ENCODE assay signal across 22 cellular contexts in genomic region chr9:88312070-88312469, GRCh38.
DNase-seq lines count a peak whose midpoint lies in the region; ATAC-seq and TF ChIP-seq lines count a peak whose summit lies in the region.
"Had no signal": no experiment of that assay in that cellular context is flagged by ENCODE, and none has a peak within 500 bp of the region (broad histone marks: within the 10 kb centered on the region; RNA-seq: fewer than 3 reads in every experiment).

No MANE protein-coding gene starts in this region.

- CTCF ChIA-PET in CD4-positive, alpha-beta T cell (lab: Charles Lee) = no interaction called here
- CTCF ChIA-PET in activated CD4-positive, alpha-beta memory T cell treated with anti-CD3 and anti-CD28 coated beads, Interleukin-2, amount 10 ng/mL, durations not matched to agents 7 days and 5 days (lab: Charles Lee) = interaction anchor here (0.8 to 1.8 kb wide), 2 partner anchors 8 to 46 kb away, joined by 4 read pairs; no protein-coding TSS in a partner anchor

- no peak overlapping the region for H3K4me3 Mint-ChIP-seq in CD4-positive, alpha-beta T cell
- H3K4me3 Mint-ChIP-seq in activated CD4-positive, alpha-beta memory T cell treated with anti-CD3 and anti-CD28 coated beads, Interleukin-2, amount 10 ng/mL, durations not matched to agents 7 days and 5 days = no peak overlapping the region

- peaks cover 27% of the 10 kb centered on the region for H3K4me1 Mint-ChIP-seq in CD4-positive, alpha-beta T cell (ENCODE audit: low read depth)
- peaks cover 38% of the 10 kb centered on the region for H3K4me1 Mint-ChIP-seq in activated CD4-positive, alpha-beta memory T cell treated with anti-CD3 and anti-CD28 coated beads, Interleukin-2, amount 10 ng/mL, durations not matched to agents 7 days and 5 days

- POLR2A ChIA-PET in CD4-positive, alpha-beta T cell (lab: Charles Lee) = no interaction called here
- POLR2A ChIA-PET in activated CD4-positive, alpha-beta memory T cell treated with anti-CD3 and anti-CD28 coated beads, Interleukin-2, amount 10 ng/mL, durations not matched to agents 7 days and 5 days (lab: Charles Lee) = interaction anchor here (1.7 to 2.5 kb wide), 2 partner anchors 8 to 11 kb away, joined by 7 to 11 read pairs; no protein-coding TSS in a partner anchor

- peak overlapping the region in 2 of 11 experiments; percentile 26 to 27; a peak in 2 of 22 replicates for H3K27ac ChIP-seq in BLaER1 treated with 17β-estradiol and CSF1 and Interleukin-3, amounts not matched to agents 10 nM and 100 nM
- no peak overlapping the region for H3K27ac ChIP-seq in CD4-positive, alpha-beta T cell (ENCODE audit: low read depth, low read length)
- H3K27ac ChIP-seq in iPS-20b (ENCODE audit: low read length) = no peak overlapping the region
- H3K27ac ChIP-seq in prostate gland = no peak overlapping the region
- H3K27ac ChIP-seq in suprapubic skin = no peak overlapping the region
- H3K27ac ChIP-seq: brain microvascular endothelial cell, neutrophil, PC-9, upper lobe of right lung had no signal

- TF ChIP-seq EP300 in suprapubic skin (IDR thresholded peaks at IDR 0.05) = no peak

- TF ChIP-seq POLR2A in prostate gland (IDR thresholded peaks at IDR 0.05) (no peak), suprapubic skin (IDR thresholded peaks at IDR 0.05) (no peak)

- no peaks in the 10 kb centered on the region for H3K27me3 ChIP-seq in BLaER1 treated with 17β-estradiol and CSF1 and Interleukin-3, amounts not matched to agents 10 nM and 100 nM
- no peaks in the 10 kb centered on the region for H3K27me3 ChIP-seq in CD4-positive, alpha-beta T cell (ENCODE audit: control insufficient read depth, insufficient read depth, low read length)
- H3K27me3 ChIP-seq in iPS-20b (ENCODE audit: insufficient read depth, low read length) (no peaks in the 10 kb centered on the region), prostate gland (replicated peaks; ENCODE audit: insufficient read depth) (no peaks in the 10 kb centered on the region), suprapubic skin (peaks cover 7% of the 10 kb centered on the region)
- H3K27me3 ChIP-seq: brain microvascular endothelial cell, neutrophil, upper lobe of right lung had no signal

- H3K27me3 Mint-ChIP-seq in CD4-positive, alpha-beta T cell = no peaks in the 10 kb centered on the region
- peaks cover 3% of the 10 kb centered on the region for H3K27me3 Mint-ChIP-seq in activated CD4-positive, alpha-beta memory T cell treated with anti-CD3 and anti-CD28 coated beads, Interleukin-2, amount 10 ng/mL, durations not matched to agents 7 days and 5 days

- no peaks in the 10 kb centered on the region for H3K36me3 Mint-ChIP-seq in CD4-positive, alpha-beta T cell (ENCODE audit: low read depth)
- H3K36me3 Mint-ChIP-seq in activated CD4-positive, alpha-beta memory T cell treated with anti-CD3 and anti-CD28 coated beads, Interleukin-2, amount 10 ng/mL, durations not matched to agents 7 days and 5 days (ENCODE audit: low read depth) = peaks cover 3% of the 10 kb centered on the region

- H3K4me3 ChIP-seq in BLaER1 treated with 17β-estradiol and CSF1 and Interleukin-3, amounts not matched to agents 10 nM and 100 nM = no peak overlapping the region
- H3K4me3 ChIP-seq in iPS-20b (ENCODE audit: low read length) (no peak overlapping the region), prostate gland (no peak overlapping the region), suprapubic skin (no peak overlapping the region)
- H3K4me3 ChIP-seq: lung, PC-9, upper lobe of right lung had no signal

- no peaks in the 10 kb centered on the region for H3K36me3 ChIP-seq in BLaER1 treated with 17β-estradiol and CSF1 and Interleukin-3, amounts not matched to agents 10 nM and 100 nM
- H3K36me3 ChIP-seq in iPS-20b (ENCODE audit: insufficient read depth, low read depth, low read length) (no peaks in the 10 kb centered on the region), prostate gland (no peaks in the 10 kb centered on the region), suprapubic skin (no peaks in the 10 kb centered on the region)
- H3K36me3 ChIP-seq: brain microvascular endothelial cell, neutrophil, upper lobe of right lung had no signal

- H3K4me2 ChIP-seq in BLaER1 treated with 17β-estradiol and CSF1 and Interleukin-3, amounts not matched to agents 10 nM and 100 nM = peak overlapping the region in 10 of 11 experiments; percentile 21 to 91 (median 51); a peak in 14 of 22 replicates
- H3K4me2 ChIP-seq: PC-9 had no signal

- no peak for TF ChIP-seq CTCF in CD4-positive, alpha-beta T cell (IDR thresholded peaks at IDR 0.05)
- no peak for TF ChIP-seq CTCF in prostate gland (IDR thresholded peaks at IDR 0.05)
- TF ChIP-seq CTCF in suprapubic skin (IDR thresholded peaks at IDR 0.05) = no peak

- no peaks in the 10 kb centered on the region for H4K20me1 ChIP-seq in BLaER1 treated with 17β-estradiol and CSF1 and Interleukin-3, amounts not matched to agents 10 nM and 100 nM

- peak; percentile 32 for ATAC-seq in CD4-positive, alpha-beta T cell (ENCODE audit: poor library complexity)
- ATAC-seq: upper lobe of right lung had no signal

- H3K9ac ChIP-seq in BLaER1 treated with 17β-estradiol and CSF1 and Interleukin-3, amounts not matched to agents 10 nM and 100 nM = 0 out of 22 replicates have a peak overlapping the region, but pooled peaks of 3 of the 11 experiments have one; percentile 10 to 29 (median 15)
- peak overlapping the region; percentile 21; the same call in 1 of the 2 replicates for H3K9ac ChIP-seq in iPS-20b (ENCODE audit: low read depth, low read length)

- intact Hi-C loops in CD4-positive, alpha-beta T cell (cut with DNase I, micrococcal nuclease) = no loop called here
- intact Hi-C loops in prostate gland (cut with DNase I) (no loop called here), head of caudate nucleus (cut with DNase I) (no loop called here)

- H3K27ac Mint-ChIP-seq in CD4-positive, alpha-beta T cell = peak overlapping the region; percentile 8
- peak overlapping the region; percentile 50 for H3K27ac Mint-ChIP-seq in activated CD4-positive, alpha-beta memory T cell treated with anti-CD3 and anti-CD28 coated beads, Interleukin-2, amount 10 ng/mL, durations not matched to agents 7 days and 5 days

- H3K9me3 ChIP-seq in BLaER1 treated with 17β-estradiol and CSF1 and Interleukin-3, amounts not matched to agents 10 nM and 100 nM (replicated peaks in 1 of 11) = no peaks in the 10 kb centered on the region
- H3K9me3 ChIP-seq in CD4-positive, alpha-beta T cell (ENCODE audit: control insufficient read depth, low read length) = no peaks in the 10 kb centered on the region
- H3K9me3 ChIP-seq in iPS-20b (ENCODE audit: insufficient read depth, low read depth, low read length) = no peaks in the 10 kb centered on the region
- H3K9me3 ChIP-seq in prostate gland = no peaks in the 10 kb centered on the region
- no peaks in the 10 kb centered on the region for H3K9me3 ChIP-seq in suprapubic skin
- H3K9me3 ChIP-seq: neutrophil, upper lobe of right lung had no signal

- H3K4me1 ChIP-seq in BLaER1 treated with 17β-estradiol and CSF1 and Interleukin-3, amounts not matched to agents 10 nM and 100 nM = peaks cover 32 to 99% (median 79%) of the 10 kb centered on the region in 10 experiments
- H3K4me1 ChIP-seq in iPS-20b (ENCODE audit: insufficient read depth, low read length) = peaks cover 17% of the 10 kb centered on the region; the same call in 1 of the 2 replicates
- H3K4me1 ChIP-seq in prostate gland (replicated peaks) = no peaks in the 10 kb centered on the region
- no peaks in the 10 kb centered on the region for H3K4me1 ChIP-seq in suprapubic skin
- H3K4me1 ChIP-seq: upper lobe of right lung had no signal

- no peaks in the 10 kb centered on the region for H3K9me3 Mint-ChIP-seq in CD4-positive, alpha-beta T cell
- no peaks in the 10 kb centered on the region for H3K9me3 Mint-ChIP-seq in activated CD4-positive, alpha-beta memory T cell treated with anti-CD3 and anti-CD28 coated beads, Interleukin-2, amount 10 ng/mL, durations not matched to agents 7 days and 5 days

- no peak for DNase-seq in CD4-positive, alpha-beta T cell
- DNase-seq in activated CD4-positive, alpha-beta memory T cell treated with anti-CD3 and anti-CD28 coated beads, Interleukin-2, amount 10 ng/mL, durations not matched to agents 7 days and 5 days = no peak
- DNase-seq in prostate gland (ENCODE audit: low spot score) (no peak), DMS79 (lab: John Stamatoyannopoulos, UW) (no peak), head of caudate nucleus (no peak), suprapubic skin (ENCODE audit: low spot score in 2 of 2) (no peak)
- DNase-seq: brain microvascular endothelial cell; DMS79 treated with DMSO at 0.1 percent for 48 hours; H7; NCI-H1048; NCI-H187; NCI-H2171 treated with DMSO at 0.1 percent for 48 hours; NCI-H524 treated with DMSO at 0.1 percent for 48 hours; NK-92 treated with Interleukin-12 subunit alpha and Interleukin-12 subunit beta, amount 100 ng/mL, for 24 hours; PC-9; Right ventricle myocardium superior; substantia nigra had no signal
